24 cellular contexts compared by ENCODE assay signal in the genomic region with DNA sequence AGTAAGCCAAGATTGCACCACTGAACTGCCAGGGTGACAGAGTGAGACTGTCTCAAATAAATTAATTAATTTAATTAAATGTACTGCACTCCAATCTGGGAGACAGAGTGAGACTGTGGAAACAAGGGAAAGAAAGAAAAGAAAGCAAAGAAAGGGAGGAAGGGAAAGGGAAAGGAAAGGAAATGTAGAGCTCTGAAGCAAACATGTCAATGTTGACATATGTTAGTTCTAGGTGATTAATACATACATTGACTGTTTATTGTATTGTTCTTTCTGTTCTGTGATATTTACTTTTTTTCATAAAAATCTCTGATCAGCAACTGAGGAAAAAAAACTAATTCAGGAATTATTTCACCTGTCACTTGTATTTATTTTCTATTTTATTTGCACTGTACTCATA.
DNase-seq lines count a peak whose midpoint lies in the region; ATAC-seq, FAIRE-seq and TF ChIP-seq lines count a peak whose summit lies in the region.
"Had no signal": no experiment of that assay in that cellular context is flagged by ENCODE, and none has a peak within 500 bp of the region (broad histone marks: within the 10 kb centered on the region; RNA-seq: fewer than 3 reads in every experiment).

No MANE protein-coding gene starts in this region.

- H3K79me2 ChIP-seq in SK-N-SH (ENCODE audit: insufficient read depth) (no peaks in the 10 kb centered on the region), astrocyte (ENCODE audit: insufficient read depth, low read length) (no peaks in the 10 kb centered on the region)

- H3K36me3 ChIP-seq in SK-N-SH (replicated peaks in 1 of 2; ENCODE audit: control insufficient read depth in 1 of 2, insufficient read depth in 2 of 2, low read length in 1 of 2), result peaks cover 3 to 12% of the 10 kb centered on the region in 2 experiments
- H3K36me3 ChIP-seq in astrocyte (ENCODE audit: insufficient read depth, low read length), result no peaks in the 10 kb centered on the region
- H3K36me3 ChIP-seq in mesodermal cell (ENCODE audit: control insufficient read depth, insufficient read depth, low read length), result peaks cover 25% of the 10 kb centered on the region
- H3K36me3 ChIP-seq: neutrophil, upper lobe of left lung had no signal

- H3K4me3 Mint-ChIP-seq in astrocyte (ENCODE audit: unreplicated experiment) (no peak overlapping the region), chondrocyte (ENCODE audit: unreplicated experiment) (no peak overlapping the region)
- H3K4me3 Mint-ChIP-seq: activated naive CD4-positive, alpha-beta T cell treated with anti-CD3 and anti-CD28 coated beads for 36 hours; activated T-cell treated with anti-CD3 and anti-CD28 coated beads, Interleukin-2, amount 50 U/mL, for 4 hours had no signal

- no peak for DNase-seq in SK-N-SH
- DNase-seq in astrocyte (ENCODE audit: low read depth), result no peak
- no peak for DNase-seq in 8988T
- DNase-seq in chondrocyte (ENCODE audit: low spot score), result no peak
- no peak for DNase-seq in DMS 273 (lab: John Stamatoyannopoulos, UW; ENCODE audit: unreplicated experiment)
- DNase-seq: activated CD8-positive, alpha-beta memory T cell treated with anti-CD3 and anti-CD28 coated beads for 24 hours; activated naive CD4-positive, alpha-beta T cell treated with anti-CD3 and anti-CD28 coated beads for 36 hours; activated T-cell treated with anti-CD3 and anti-CD28 coated beads, Interleukin-2, amount 50 U/mL, for 4 hours; C1 segment of cervical spinal cord; GOT3; Kasumi-1; NCI-H1105; NCI-H2081 treated with DMSO at 0.1 percent for 48 hours; NK-92 treated with Interleukin-12 subunit alpha and Interleukin-12 subunit beta, amount 100 ng/mL, for 24 hours; spleen; stimulated activated CD4-positive, alpha-beta T cell treated with anti-CD3 and anti-CD28 coated beads, Interleukin-4, amount 100 ng/mL, for 4 hours; upper lobe of left lung had no signal

- no peak for TF ChIP-seq RAD21 in SK-N-SH (IDR thresholded peaks at IDR 0.05; ENCODE audit: low read length)

- H3K27me3 ChIP-seq in SK-N-SH (ENCODE audit: insufficient read depth) (no peaks in the 10 kb centered on the region), astrocyte (ENCODE audit: insufficient read depth, low read length) (no peaks in the 10 kb centered on the region)
- H3K27me3 ChIP-seq: ascending aorta, neutrophil, spleen, upper lobe of left lung had no signal

- no peak for TF ChIP-seq EP300 in SK-N-SH (IDR thresholded peaks at IDR 0.05; ENCODE audit: borderline replicate concordance in 1 of 2, low read depth in 1 of 2, low read length in 1 of 2)

- H3K4me1 Mint-ChIP-seq in astrocyte (ENCODE audit: low read depth, unreplicated experiment), result peaks cover 17% of the 10 kb centered on the region
- H3K4me1 Mint-ChIP-seq in chondrocyte (ENCODE audit: low read depth), result peaks cover 49% of the 10 kb centered on the region

- H3K27ac Mint-ChIP-seq in astrocyte (ENCODE audit: unreplicated experiment), result peak overlapping the region; percentile 90
- no peak overlapping the region for H3K27ac Mint-ChIP-seq in chondrocyte (ENCODE audit: unreplicated experiment)
- H3K27ac Mint-ChIP-seq: activated naive CD4-positive, alpha-beta T cell treated with anti-CD3 and anti-CD28 coated beads for 36 hours had no signal

- no peak for TF ChIP-seq CTCF in SK-N-SH (IDR thresholded peaks at IDR 0.05)
- TF ChIP-seq CTCF in astrocyte (IDR thresholded peaks at IDR 0.05; ENCODE audit: insufficient read depth, low read depth, low read length), result no peak
- no peak for TF ChIP-seq CTCF in chondrocyte (IDR thresholded peaks at IDR 0.05)

- H3K27ac ChIP-seq in SK-N-SH (ENCODE audit: low read depth in 2 of 2, low read length in 1 of 2) (peak overlapping the region; percentile 64 to 89; a peak in 3 of 4 replicates), astrocyte (ENCODE audit: low read depth, low read length) (peak overlapping the region; percentile 80), mesodermal cell (ENCODE audit: low read depth, low read length, severe bottlenecking) (peak overlapping the region; percentile 83)
- H3K27ac ChIP-seq: neutrophil, spleen, upper lobe of left lung had no signal

- POLR2A ChIA-PET in SK-N-SH (lab: Yijun Ruan, JAX), result no interaction called here

- H3K4me1 ChIP-seq in SK-N-SH (ENCODE audit: control insufficient read depth in 1 of 2, insufficient read depth in 2 of 2, low read depth in 1 of 2, low read length in 1 of 2) (peaks cover 8 to 29% of the 10 kb centered on the region in 2 experiments; a peak in 3 of 4 replicates), astrocyte (ENCODE audit: insufficient read depth, low read length) (peaks cover 21% of the 10 kb centered on the region), mesodermal cell (ENCODE audit: control insufficient read depth, insufficient read depth, low read length, poor library complexity, severe bottlenecking) (peaks cover 13% of the 10 kb centered on the region)
- H3K4me1 ChIP-seq: spleen, upper lobe of left lung had no signal

- H3K9me3 Mint-ChIP-seq in astrocyte (ENCODE audit: unreplicated experiment) (no peaks in the 10 kb centered on the region), chondrocyte (ENCODE audit: low read depth) (no peaks in the 10 kb centered on the region)
- H3K9me3 Mint-ChIP-seq: activated naive CD4-positive, alpha-beta T cell treated with anti-CD3 and anti-CD28 coated beads for 36 hours; activated T-cell treated with anti-CD3 and anti-CD28 coated beads, Interleukin-2, amount 50 U/mL, for 4 hours had no signal

- H3K4me3 ChIP-seq in SK-N-SH (ENCODE audit: low read depth in 2 of 2, low read length in 1 of 2) (no peak overlapping the region), astrocyte (ENCODE audit: insufficient read depth, low read depth, low read length) (no peak overlapping the region), mesodermal cell (ENCODE audit: extremely low read depth, insufficient read depth, low read length, poor library complexity, severe bottlenecking) (no peak overlapping the region)
- H3K4me3 ChIP-seq: ascending aorta, GM12878, spleen, upper lobe of left lung had no signal

- H3K36me3 Mint-ChIP-seq in astrocyte (ENCODE audit: low read depth, unreplicated experiment) (peaks cover 6% of the 10 kb centered on the region), chondrocyte (ENCODE audit: low read depth) (peaks cover 7% of the 10 kb centered on the region)

- H3K9me3 ChIP-seq in SK-N-SH (no peaks in the 10 kb centered on the region), astrocyte (ENCODE audit: insufficient read depth, low read depth, low read length) (no peaks in the 10 kb centered on the region), mesodermal cell (ENCODE audit: control insufficient read depth, low read length) (no peaks in the 10 kb centered on the region)
- H3K9me3 ChIP-seq: ascending aorta, neutrophil, spleen, upper lobe of left lung had no signal

- CTCF ChIA-PET in SK-N-SH (lab: Yijun Ruan, JAX), result interaction anchor here (1.2 kb wide), 1 partner anchor 20 kb away, joined by 3 read pairs; no protein-coding TSS in a partner anchor

- H3K27me3 Mint-ChIP-seq in astrocyte (ENCODE audit: low read depth, unreplicated experiment) (no peaks in the 10 kb centered on the region), chondrocyte (ENCODE audit: low read depth) (no peaks in the 10 kb centered on the region)

- ATAC-seq in SK-N-SH treated with all-trans-retinoic acid at 6 μM for 48 hours, result no peak
- no peak for ATAC-seq in GM19467 (IDR thresholded peaks at IDR 0.05; ENCODE audit: unreplicated experiment)
- ATAC-seq: activated T-cell treated with anti-CD3 and anti-CD28 coated beads, Interleukin-2, amount 50 U/mL, for 4 hours; GM12878 had no signal

- H3K9ac ChIP-seq in SK-N-SH, result no peak overlapping the region
- H3K9ac ChIP-seq in astrocyte (ENCODE audit: low read length), result no peak overlapping the region

- H2AFZ ChIP-seq in SK-N-SH (ENCODE audit: low read depth), result no peak overlapping the region
- no peak overlapping the region for H2AFZ ChIP-seq in astrocyte (ENCODE audit: low read depth, low read length)

- H3F3A ChIP-seq in SK-N-SH (replicated peaks; ENCODE audit: insufficient read depth), result peaks cover 24% of the 10 kb centered on the region

- no peaks in the 10 kb centered on the region for H3K9me2 ChIP-seq in SK-N-SH

- no peaks in the 10 kb centered on the region for H4K20me1 ChIP-seq in SK-N-SH (ENCODE audit: insufficient read depth)
- no peaks in the 10 kb centered on the region for H4K20me1 ChIP-seq in astrocyte (ENCODE audit: insufficient read depth, low read length)

- H3K4me2 ChIP-seq in SK-N-SH, result peak overlapping the region; percentile 61; the same call in 1 of the 2 replicates
- H3K4me2 ChIP-seq in astrocyte (ENCODE audit: low read length), result peak overlapping the region; percentile 77

- no peak for FAIRE-seq in astrocyte (lab: Jason Lieb, UNC)
- FAIRE-seq: GM12878, GM19239 had no signal

TF ChIP-seq in SK-N-SH, 30 proteins besides CTCF, POLR2A, EP300 and RAD21:
- TF ChIP-seq TAF1 (IDR thresholded peaks at IDR 0.05; ENCODE audit: borderline replicate concordance, low read depth, low read length) (no peak), GATA2 (CRISPR knock-in tag; IDR thresholded peaks at IDR 0.05) (no peak)

TF ChIP-seq in SK-N-SH treated with all-trans-retinoic acid at 6 μM for 48 hours, 23 proteins besides CTCF, POLR2A, EP300 and RAD21 (continues in another document):
- TF ChIP-seq ZFP3 (CRISPR knock-in tag; IDR thresholded peaks at IDR 0.05) (no peak), ESRRG (CRISPR knock-in tag; IDR thresholded peaks at IDR 0.05) (no peak)
- TF ChIP-seq, protein P1, sequence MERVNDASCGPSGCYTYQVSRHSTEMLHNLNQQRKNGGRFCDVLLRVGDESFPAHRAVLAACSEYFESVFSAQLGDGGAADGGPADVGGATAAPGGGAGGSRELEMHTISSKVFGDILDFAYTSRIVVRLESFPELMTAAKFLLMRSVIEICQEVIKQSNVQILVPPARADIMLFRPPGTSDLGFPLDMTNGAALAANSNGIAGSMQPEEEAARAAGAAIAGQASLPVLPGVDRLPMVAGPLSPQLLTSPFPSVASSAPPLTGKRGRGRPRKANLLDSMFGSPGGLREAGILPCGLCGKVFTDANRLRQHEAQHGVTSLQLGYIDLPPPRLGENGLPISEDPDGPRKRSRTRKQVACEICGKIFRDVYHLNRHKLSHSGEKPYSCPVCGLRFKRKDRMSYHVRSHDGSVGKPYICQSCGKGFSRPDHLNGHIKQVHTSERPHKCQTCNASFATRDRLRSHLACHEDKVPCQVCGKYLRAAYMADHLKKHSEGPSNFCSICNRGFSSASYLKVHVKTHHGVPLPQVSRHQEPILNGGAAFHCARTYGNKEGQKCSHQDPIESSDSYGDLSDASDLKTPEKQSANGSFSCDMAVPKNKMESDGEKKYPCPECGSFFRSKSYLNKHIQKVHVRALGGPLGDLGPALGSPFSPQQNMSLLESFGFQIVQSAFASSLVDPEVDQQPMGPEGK (CRISPR knock-in tag; IDR thresholded peaks at IDR 0.05; ENCODE audit: borderline replicate concordance), result no peak
